Comparison of ENCODE assay signal across 17 cellular contexts in genomic region chr14:38090506-38090905, GRCh38.
"Had no signal": no experiment of that assay in that cellular context is flagged by ENCODE, and none has a peak within 500 bp of the region (broad histone marks: within the 10 kb centered on the region; RNA-seq: fewer than 3 reads in every experiment).

No MANE protein-coding gene starts in this region.

- DNase-seq: activated CD4-positive, alpha-beta T cell treated with anti-CD3 and anti-CD28 coated beads for 4 hours; activated CD4-positive, alpha-beta T cell treated with anti-CD3 and anti-CD28 coated beads, Interleukin-2, amount 50 U/mL, for 4 hours; activated effector memory CD4-positive, alpha-beta T cell treated with Interleukin-2 at 50 U/mL for 16 hours; activated naive CD4-positive, alpha-beta T cell treated with Interleukin-2 at 50 U/mL for 16 hours; activated T-cell treated with anti-CD3 and anti-CD28 coated beads for 4 hours; anterior cingulate cortex; endodermal cell; foreskin fibroblast; head of caudate nucleus; hippocampal formation; left cardiac atrium; naive B cell; posterior cingulate gyrus; right cardiac atrium; stimulated activated CD4-positive, alpha-beta T cell treated with anti-CD3 and anti-CD28 coated beads, Interleukin-15, amount 100 ng/mL, for 24 hours; stimulated activated naive CD4-positive, alpha-beta T cell had no signal

- ATAC-seq: esophagus mucosa, left cardiac atrium, right cardiac atrium had no signal
